8 cellular contexts compared by ENCODE assay signal in genomic region chr17:69335018-69335417, GRCh38. TPM values are rescaled to one million over a fixed set of nuclear protein-coding genes. Genes with fewer than 3 reads are reported as not detected.
DNase-seq lines count a peak whose midpoint lies in the region; ATAC-seq and TF ChIP-seq lines count a peak whose summit lies in the region.

No MANE protein-coding gene starts in this region.

- CTCF ChIA-PET in PC-9 (lab: Charles Lee) = interaction anchor here (0.6 kb wide), 1 partner anchor 91 kb away, joined by 3 read pairs; no protein-coding TSS in a partner anchor

- no peak for TF ChIP-seq POLR2A in upper lobe of left lung (IDR thresholded peaks at IDR 0.05)

- H2AFZ ChIP-seq in PC-9 = no peak overlapping the region

- H3K4me3 ChIP-seq in AG09309 (ENCODE audit: control insufficient read depth, low read depth, low read length) (no peak overlapping the region), PC-9 (no peak overlapping the region), fibroblast of villous mesenchyme (ENCODE audit: low read depth, low read length) (no peak overlapping the region), upper lobe of left lung (no peak overlapping the region)

- no peak overlapping the region for H3K4me2 ChIP-seq in PC-9

- H3K27ac ChIP-seq in PC-9 (no peak overlapping the region), upper lobe of left lung (no peak overlapping the region)

- no peaks in the 10 kb centered on the region for H4K20me1 ChIP-seq in PC-9 (ENCODE audit: insufficient read depth)

- H3K79me2 ChIP-seq in PC-9 (ENCODE audit: low read depth) = no peaks in the 10 kb centered on the region

- POLR2A ChIA-PET in PC-9 (lab: Charles Lee; ENCODE audit: unreplicated experiment) = no interaction called here

- 15 to 16% methylated on average over 2 of the region's 2 CpGs for WGBS in upper lobe of left lung, 2 donors

- H3K36me3 ChIP-seq in PC-9 (ENCODE audit: low read depth) (no peaks in the 10 kb centered on the region), upper lobe of left lung (no peaks in the 10 kb centered on the region)

- H3K27me3 ChIP-seq in PC-9 (ENCODE audit: insufficient read depth, low read depth) = no peaks in the 10 kb centered on the region
- H3K27me3 ChIP-seq in upper lobe of left lung = no peaks in the 10 kb centered on the region

- intact Hi-C loops in PC-9 (cut with micrococcal nuclease; ENCODE audit: unreplicated experiment) = loop anchor here (1.0 kb wide), 1 partner anchor 188 kb away; no protein-coding TSS in a partner anchor
- intact Hi-C loops in head of caudate nucleus (cut with DNase I) = no loop called here

- peak; percentile 34 for TF ChIP-seq CTCF in AG09309 (IDR thresholded peaks at IDR 0.05; ENCODE audit: control insufficient read depth, insufficient read depth, low read depth, low read length, missing control alignments)
- 0 out of 2 replicates have a peak, but pooled peaks have one; percentile 37 for TF ChIP-seq CTCF in PC-9 (conservative IDR thresholded peaks at IDR 0.05)
- TF ChIP-seq CTCF in fibroblast of villous mesenchyme (IDR thresholded peaks at IDR 0.05; ENCODE audit: insufficient read depth, low read depth, low read length) = peak; percentile 51
- TF ChIP-seq CTCF in upper lobe of left lung (IDR thresholded peaks at IDR 0.05) = peak in 4 of 6 experiments; percentile 12 to 36 (median 27)

- ATAC-seq in GM18520 (IDR thresholded peaks at IDR 0.05; ENCODE audit: unreplicated experiment) = peak; percentile 55
- no peak for ATAC-seq in upper lobe of left lung (ENCODE audit: low FRiP score in 2 of 2)
- no peak for ATAC-seq in HG02938 (IDR thresholded peaks at IDR 0.05; ENCODE audit: unreplicated experiment)

- DNase-seq in AG09309 (ENCODE audit: low read depth) (no peak), PC-9 (no peak), fibroblast of villous mesenchyme (ENCODE audit: low read depth) (peak; percentile 51), upper lobe of left lung (no peak), middle frontal gyrus (ENCODE audit: extremely low spot score, low spot score) (no peak), head of caudate nucleus (no peak)

- H3K9me3 ChIP-seq in PC-9 (ENCODE audit: insufficient read depth, low read depth) = 0 out of 2 replicates have a peak, but pooled peaks cover 4% of the 10 kb centered on the region
- no peaks in the 10 kb centered on the region for H3K9me3 ChIP-seq in upper lobe of left lung

- no peaks in the 10 kb centered on the region for H3K9me2 ChIP-seq in PC-9 (ENCODE audit: insufficient read depth)

- H3F3A ChIP-seq in PC-9 (ENCODE audit: insufficient read depth, low read depth) = no peaks in the 10 kb centered on the region

- BruUV-seq in PC-9 (replicated peaks; lab: Mats Ljungman, UMichigan) = no TSS peak

- H3K4me1 ChIP-seq in PC-9 (replicated peaks; ENCODE audit: insufficient read depth) = no peaks in the 10 kb centered on the region
- H3K4me1 ChIP-seq in upper lobe of left lung = no peaks in the 10 kb centered on the region

- no peak for TF ChIP-seq EP300 in upper lobe of left lung (IDR thresholded peaks at IDR 0.05)

RNA-seq across cellular contexts. Expression of gene ABCA5, which starts 8.1 kb away (rescaled TPM):
- 2.9 and 3.8 TPM in 2 replicates for total RNA-seq in PC-9 (2021)
- 12.6 and 13.8 TPM in 2 replicates for total RNA-seq in fibroblast of villous mesenchyme
- total RNA-seq in upper lobe of left lung = 10 to 100 TPM; 10.5 to 62.4 (median 23.1) TPM
